In genomic region chr2:80292474-80292873, GRCh38 we compare ENCODE assay signal across 26 cellular contexts. TPM values are rescaled to one million over a fixed set of nuclear protein-coding genes. Genes with fewer than 3 reads are reported as not detected.
DNase-seq lines count a peak whose midpoint lies in the region; FAIRE-seq and TF ChIP-seq lines count a peak whose summit lies in the region.
"Had no signal": no experiment of that assay in that cellular context is flagged by ENCODE, and none has a peak within 500 bp of the region (broad histone marks: within the 10 kb centered on the region; RNA-seq: fewer than 3 reads in every experiment).

No MANE protein-coding gene starts in this region.

- no peak overlapping the region for H3K4me3 Mint-ChIP-seq in chondrocyte (ENCODE audit: unreplicated experiment)
- H3K4me3 Mint-ChIP-seq: CD8-positive, alpha-beta memory T cell; GM23338 had no signal

- H3K4me3 ChIP-seq in small intestine (ENCODE audit: low read depth in 1 of 2, low read length in 2 of 2), result no peak overlapping the region
- H3K4me3 ChIP-seq: GM12878, GM23338, HAP-1, SJCRH30 had no signal

- no peaks in the 10 kb centered on the region for H3K4me1 Mint-ChIP-seq in chondrocyte (ENCODE audit: low read depth)
- H3K4me1 Mint-ChIP-seq: CD8-positive, alpha-beta memory T cell had no signal

- H3K36me3 ChIP-seq in small intestine (ENCODE audit: control insufficient read depth in 2 of 2, insufficient read depth in 2 of 2, low read length in 2 of 2), result no peaks in the 10 kb centered on the region
- H3K36me3 ChIP-seq: HAP-1, SJCRH30 had no signal

- no peaks in the 10 kb centered on the region for H3K9me3 Mint-ChIP-seq in chondrocyte (ENCODE audit: low read depth)
- H3K9me3 Mint-ChIP-seq: GM23338 had no signal

- FAIRE-seq in small intestine (lab: Jason Lieb, UNC), result no peak
- FAIRE-seq: GM12878, HTR-8/SVneo had no signal

- peaks cover 17% of the 10 kb centered on the region for H3K27me3 Mint-ChIP-seq in chondrocyte (ENCODE audit: low read depth)

- WGBS in small intestine, 3 donors, result 31 to 64% (median 37%) methylated on average over 3 of the region's 3 CpGs

- H3K36me3 Mint-ChIP-seq in chondrocyte (ENCODE audit: low read depth), result no peaks in the 10 kb centered on the region

- no peaks in the 10 kb centered on the region for H3K4me1 ChIP-seq in small intestine (ENCODE audit: control insufficient read depth in 2 of 2, insufficient read depth in 1 of 2, low read depth in 1 of 2, low read length in 1 of 2)
- H3K4me1 ChIP-seq: HAP-1, SJCRH30 had no signal

- no peak for TF ChIP-seq CTCF in chondrocyte (IDR thresholded peaks at IDR 0.05)
- TF ChIP-seq CTCF in GM10266 (IDR thresholded peaks at IDR 0.05; ENCODE audit: control insufficient read depth, insufficient read depth, low read depth, missing control alignments), result no peak

- H3K9me3 ChIP-seq in small intestine (ENCODE audit: control insufficient read depth, low read depth), result no peaks in the 10 kb centered on the region
- H3K9me3 ChIP-seq: HAP-1, SJCRH30 had no signal

- no peak overlapping the region for H3K27ac Mint-ChIP-seq in chondrocyte (ENCODE audit: unreplicated experiment)
- H3K27ac Mint-ChIP-seq: CD8-positive, alpha-beta memory T cell; GM23338 had no signal

- H3K27me3 ChIP-seq in small intestine (ENCODE audit: control insufficient read depth in 2 of 2, insufficient read depth in 2 of 2, low read length in 2 of 2), result no peaks in the 10 kb centered on the region

- DNase-seq in NCI-H510A treated with DMSO at 0.1 percent for 48 hours (lab: John Stamatoyannopoulos, UW) (peak; percentile 29), NCI-H510A (lab: John Stamatoyannopoulos, UW) (no peak), NCI-H748 (lab: John Stamatoyannopoulos, UW; ENCODE audit: unreplicated experiment) (peak; percentile 79), epithelial cell of prostate (ENCODE audit: low read depth, low spot score) (peak; percentile 8), chondrocyte (ENCODE audit: low spot score) (no peak), GM10266 (ENCODE audit: extremely low spot score) (no peak), middle frontal gyrus (ENCODE audit: extremely low spot score, low spot score) (no peak), small intestine (no peak)
- DNase-seq: 8988T; AML-193; Calu3; CD8-positive, alpha-beta memory T cell; DMS53; KG1; NCI-H1092 treated with DMSO at 0.1 percent for 48 hours; NCI-H1694; NCI-H2081 treated with DMSO at 0.1 percent for 48 hours; NCI-H524 treated with DMSO at 0.1 percent for 48 hours; SJCRH30; T1000 had no signal

- H3K27ac ChIP-seq in epithelial cell of prostate (no peak overlapping the region), small intestine (ENCODE audit: low read depth in 1 of 2, low read length in 1 of 2) (no peak overlapping the region)
- H3K27ac ChIP-seq: SJCRH30 had no signal

RNA-seq across cellular contexts. Expression of gene LRRTM1, which starts 12.1 kb away (rescaled TPM):
- not detected in 3 replicates for total RNA-seq in chondrocyte
- 1 to 10 TPM in 1 of 3 donors, not detected in 2; 1.1 TPM for polyA plus RNA-seq in small intestine
- total RNA-seq: Calu3; CD8-positive, alpha-beta memory T cell; GM12878; SJCRH30; T-helper 1 cell treated with Interleukin-12 subunit alpha and Interleukin-12 subunit beta and Interleukin-4 antibody, amounts not matched to agents 30 ng/mL and 1 ng/mL, for 36 hours had no signal
- polyA plus RNA-seq: AG04450; CD8-positive, alpha-beta memory T cell; GM12878 had no signal

Comparison
In these comparisons a context has a peak if more than half of its experiments do, and no peak if none do; other contexts are left out.
1. DNase-seq: peak in NCI-H510A treated with DMSO at 0.1 percent for 48 hours (single experiment), NCI-H748 (single experiment) and epithelial cell of prostate (single experiment); none in NCI-H510A (single experiment), chondrocyte (single experiment), GM10266 (single experiment), middle frontal gyrus (single experiment) and small intestine (single experiment).